28 cellular contexts compared by ENCODE assay signal in the genomic region with DNA sequence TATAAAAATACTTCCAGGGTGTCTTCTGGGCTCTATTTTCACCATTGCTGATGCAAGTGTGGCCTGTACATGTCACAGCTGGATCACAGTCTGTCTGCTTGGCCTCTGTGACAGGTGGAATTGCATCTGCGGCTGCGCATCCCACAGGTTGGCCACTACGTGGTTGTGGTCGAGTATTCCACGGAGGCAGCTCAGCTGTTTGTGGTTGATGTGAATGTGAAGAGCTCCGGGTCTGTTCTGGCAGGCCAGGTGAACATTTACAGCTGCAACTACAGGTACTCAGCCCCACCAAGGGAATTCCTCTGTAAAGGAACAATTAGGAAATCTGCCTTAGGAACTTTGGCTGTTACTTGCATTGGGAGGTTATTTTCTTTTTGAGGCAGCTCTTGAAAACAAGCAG.
"Had no signal": no experiment of that assay in that cellular context is flagged by ENCODE, and none has a peak within 500 bp of the region (broad histone marks: within the 10 kb centered on the region; RNA-seq: fewer than 3 reads in every experiment).

No MANE protein-coding gene starts in this region.

- H3K4me1 Mint-ChIP-seq: nephron had no signal

- H3K27ac Mint-ChIP-seq: activated CD4-positive, alpha-beta memory T cell treated with anti-CD3 and anti-CD28 coated beads for 36 hours; activated naive CD4-positive, alpha-beta T cell treated with anti-CD3 and anti-CD28 coated beads, Interleukin-2, amount 50 U/mL, for 24 hours; memory B cell; nephron; stimulated activated effector memory CD8-positive, alpha-beta T cell treated with anti-CD3 and anti-CD28 coated beads, Interleukin-12 subunit alpha, Interleukin-12 subunit beta, amount 100 ng/mL, for 72 hours; stimulated activated naive CD8-positive, alpha-beta T cell treated with anti-CD3 and anti-CD28 coated beads, Interleukin-15, amount 100 ng/mL, for 72 hours; T-helper 17 cell had no signal

- H2AFZ ChIP-seq: hepatocyte had no signal

- H3K9me3 ChIP-seq: adrenal gland, ascending aorta, neutrophil, pancreas, psoas muscle, right atrium auricular region, tibial artery had no signal

- H3K4me3 Mint-ChIP-seq: activated CD4-positive, alpha-beta memory T cell treated with anti-CD3 and anti-CD28 coated beads for 36 hours; activated naive CD4-positive, alpha-beta T cell treated with anti-CD3 and anti-CD28 coated beads, Interleukin-2, amount 50 U/mL, for 24 hours; immature natural killer cell; memory B cell; nephron; stimulated activated effector memory CD8-positive, alpha-beta T cell treated with anti-CD3 and anti-CD28 coated beads, Interleukin-12 subunit alpha, Interleukin-12 subunit beta, amount 100 ng/mL, for 72 hours; stimulated activated naive CD8-positive, alpha-beta T cell treated with anti-CD3 and anti-CD28 coated beads, Interleukin-15, amount 100 ng/mL, for 72 hours; T-helper 17 cell had no signal

- H3K4me1 ChIP-seq: adrenal gland, pancreas, psoas muscle had no signal

- H3K27me3 ChIP-seq: adrenal gland, ascending aorta, brain microvascular endothelial cell, foreskin keratinocyte, hepatocyte, neutrophil, pancreas, right atrium auricular region, tibial artery had no signal

- H3K79me2 ChIP-seq: hepatocyte had no signal

- H3K9me3 Mint-ChIP-seq: activated CD4-positive, alpha-beta memory T cell treated with anti-CD3 and anti-CD28 coated beads for 36 hours; activated naive CD4-positive, alpha-beta T cell treated with anti-CD3 and anti-CD28 coated beads, Interleukin-2, amount 50 U/mL, for 24 hours; immature natural killer cell; memory B cell; nephron; stimulated activated effector memory CD8-positive, alpha-beta T cell treated with anti-CD3 and anti-CD28 coated beads, Interleukin-12 subunit alpha, Interleukin-12 subunit beta, amount 100 ng/mL, for 72 hours; stimulated activated naive CD8-positive, alpha-beta T cell treated with anti-CD3 and anti-CD28 coated beads, Interleukin-15, amount 100 ng/mL, for 72 hours had no signal

- H3K36me3 Mint-ChIP-seq: activated CD4-positive, alpha-beta memory T cell treated with anti-CD3 and anti-CD28 coated beads for 36 hours; activated naive CD4-positive, alpha-beta T cell treated with anti-CD3 and anti-CD28 coated beads, Interleukin-2, amount 50 U/mL, for 24 hours; immature natural killer cell; memory B cell; stimulated activated effector memory CD8-positive, alpha-beta T cell treated with anti-CD3 and anti-CD28 coated beads, Interleukin-12 subunit alpha, Interleukin-12 subunit beta, amount 100 ng/mL, for 72 hours had no signal

- H3K4me3 ChIP-seq: adrenal gland, ascending aorta, hepatocyte, pancreas, psoas muscle, right atrium auricular region, tibial artery had no signal

- H3K27me3 Mint-ChIP-seq: activated CD4-positive, alpha-beta memory T cell treated with anti-CD3 and anti-CD28 coated beads for 36 hours; activated naive CD4-positive, alpha-beta T cell treated with anti-CD3 and anti-CD28 coated beads, Interleukin-2, amount 50 U/mL, for 24 hours; memory B cell; stimulated activated naive CD8-positive, alpha-beta T cell treated with anti-CD3 and anti-CD28 coated beads, Interleukin-15, amount 100 ng/mL, for 72 hours; T-helper 17 cell had no signal

- H3K27ac ChIP-seq: adrenal gland, ascending aorta, brain microvascular endothelial cell, hepatocyte, neutrophil, pancreas, psoas muscle, right atrium auricular region, tibial artery had no signal

- ATAC-seq: foreskin keratinocyte; left ventricle myocardium superior; pancreas; psoas muscle; stimulated activated effector memory CD8-positive, alpha-beta T cell treated with anti-CD3 and anti-CD28 coated beads, Interleukin-12 subunit alpha, Interleukin-12 subunit beta, amount 100 ng/mL, for 72 hours; stimulated activated naive CD8-positive, alpha-beta T cell treated with anti-CD3 and anti-CD28 coated beads, Interleukin-15, amount 100 ng/mL, for 72 hours; T-helper 17 cell had no signal

- H3K4me2 ChIP-seq: hepatocyte had no signal

- H3K36me3 ChIP-seq: adrenal gland, ascending aorta, brain microvascular endothelial cell, neutrophil, pancreas, right atrium auricular region, tibial artery had no signal

- DNase-seq: activated CD4-positive, alpha-beta memory T cell treated with anti-CD3 and anti-CD28 coated beads for 36 hours; activated CD4-positive, alpha-beta T cell treated with anti-CD3 and anti-CD28 coated beads for 48 hours; activated CD4-positive, CD25-positive, alpha-beta regulatory T cell; activated gamma-delta T cell treated with Interleukin-2 at 50 U/mL for 16 hours; activated T-cell treated with anti-CD3 and anti-CD28 coated beads, Interleukin-2, amount 50 U/mL, for 1 hour; adrenal gland; brain microvascular endothelial cell; central memory CD4-positive, alpha-beta T cell; dermis blood vessel endothelial cell; effector CD8-positive, alpha-beta T cell; kidney glomerular epithelial cell; left ventricle myocardium superior; pancreas; psoas muscle; stimulated activated CD4-positive, alpha-beta T cell treated with anti-CD3 and anti-CD28 coated beads, Interleukin-1b, Interleukin-23, amount 100 ng/mL, for 48 hours; stimulated activated naive CD8-positive, alpha-beta T cell treated with anti-CD3 and anti-CD28 coated beads, Interleukin-15, amount 100 ng/mL, for 72 hours; T-helper 17 cell; tibial artery had no signal
